ENCODE assay signal across 10 cellular contexts in the genomic region with DNA sequence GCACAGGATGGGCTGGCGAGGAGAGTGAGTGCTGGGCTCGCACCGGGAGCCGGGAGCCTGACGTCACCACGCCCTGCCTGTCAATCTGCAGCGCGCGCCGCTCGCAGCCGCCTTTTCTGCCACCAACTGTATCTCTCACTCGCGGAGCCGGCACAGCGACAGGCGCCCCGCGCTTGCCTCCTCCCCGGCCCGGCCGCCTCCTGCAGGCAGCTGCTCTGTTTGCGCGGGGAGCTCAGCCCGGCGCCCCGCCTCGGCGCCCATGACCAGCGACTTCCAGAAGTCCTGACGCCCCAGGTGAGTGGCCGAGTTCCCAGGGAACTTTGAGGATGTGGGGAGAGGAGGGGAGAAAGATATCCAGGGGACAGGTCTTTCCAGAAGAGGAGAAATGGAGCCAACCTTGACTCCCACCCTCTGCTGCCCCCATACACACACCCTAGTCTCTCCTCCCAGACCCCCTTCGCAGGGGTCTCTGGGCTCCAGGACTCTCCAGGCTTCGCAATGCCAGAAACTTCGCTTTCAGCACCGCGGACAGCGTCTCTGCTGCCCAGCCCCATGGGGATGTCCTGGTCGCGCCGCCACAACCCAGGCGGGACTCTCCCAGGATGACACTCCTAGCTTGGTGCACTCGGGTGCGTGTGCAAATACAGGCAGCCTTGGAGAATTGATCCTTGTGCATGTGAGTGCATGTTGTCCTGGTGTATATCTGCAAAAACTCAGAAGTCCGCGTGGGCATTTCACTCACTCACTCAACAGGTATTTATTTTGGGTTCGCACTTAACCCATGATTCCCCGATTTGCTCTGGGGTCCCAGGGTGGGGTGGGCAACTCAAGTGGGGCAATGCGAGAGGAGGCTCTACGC. TPM values are rescaled to one million over a fixed set of nuclear protein-coding genes. Genes with fewer than 3 reads are reported as not detected.
DNase-seq lines count a peak whose midpoint lies in the region; ATAC-seq and TF ChIP-seq lines count a peak whose summit lies in the region.
"Had no signal": no experiment of that assay in that cellular context is flagged by ENCODE, and none has a peak within 500 bp of the region (broad histone marks: within the 10 kb centered on the region; RNA-seq: fewer than 3 reads in every experiment).

A gene with protein sequence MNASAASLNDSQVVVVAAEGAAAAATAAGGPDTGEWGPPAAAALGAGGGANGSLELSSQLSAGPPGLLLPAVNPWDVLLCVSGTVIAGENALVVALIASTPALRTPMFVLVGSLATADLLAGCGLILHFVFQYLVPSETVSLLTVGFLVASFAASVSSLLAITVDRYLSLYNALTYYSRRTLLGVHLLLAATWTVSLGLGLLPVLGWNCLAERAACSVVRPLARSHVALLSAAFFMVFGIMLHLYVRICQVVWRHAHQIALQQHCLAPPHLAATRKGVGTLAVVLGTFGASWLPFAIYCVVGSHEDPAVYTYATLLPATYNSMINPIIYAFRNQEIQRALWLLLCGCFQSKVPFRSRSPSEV (plus strand): TSS at position 138 of the 859 bp plus-strand sequence. CDS start 802 bp downstream, outside the sequence.

- WGBS in lung, 2 donors: 5 to 6% methylated on average over 50 of the region's 50 CpGs

- no peaks in the 10 kb centered on the region for H3K9me3 Mint-ChIP-seq in stimulated activated effector memory CD8-positive, alpha-beta T cell treated with anti-CD3 and anti-CD28 coated beads, Interleukin-12 subunit alpha, Interleukin-12 subunit beta, amount 100 ng/mL, for 72 hours

- intact Hi-C loops in dorsolateral prefrontal cortex (cut with DNase I): no loop called here

- peaks cover 0 to 16% of the 10 kb centered on the region in 2 donors for H3K9me3 ChIP-seq in lung (ENCODE audit: control insufficient read depth in 2 of 2, insufficient read depth in 1 of 2, low read length in 1 of 2)

- peaks cover 0 to 2% of the 10 kb centered on the region in 2 donors for H3K4me1 ChIP-seq in lung (ENCODE audit: control insufficient read depth in 2 of 2, insufficient read depth in 2 of 2, low read length in 2 of 2)

- H3K4me3 ChIP-seq in dorsolateral prefrontal cortex (peak within 1 kb of the TSS in 57 of 59 donors; percentile 19 to 63 (median 45)), lung (no peak within 1 kb of the TSS)
- H3K4me3 ChIP-seq: skin epidermis had no signal

- no peaks in the 10 kb centered on the region for H3K4me1 Mint-ChIP-seq in stimulated activated effector memory CD8-positive, alpha-beta T cell treated with anti-CD3 and anti-CD28 coated beads, Interleukin-12 subunit alpha, Interleukin-12 subunit beta, amount 100 ng/mL, for 72 hours

- no peaks in the 10 kb centered on the region for H3K36me3 ChIP-seq in lung (ENCODE audit: control insufficient read depth in 2 of 2, insufficient read depth in 2 of 2, low read length in 2 of 2)

- peak; percentile 53 for ATAC-seq in GM18868 (IDR thresholded peaks at IDR 0.05; ENCODE audit: unreplicated experiment)
- peak; percentile 53 for ATAC-seq in lung (ENCODE audit: insufficient read depth, low FRiP score)
- peak; percentile 63 for ATAC-seq in stimulated activated effector memory CD8-positive, alpha-beta T cell treated with anti-CD3 and anti-CD28 coated beads, Interleukin-12 subunit alpha, Interleukin-12 subunit beta, amount 100 ng/mL, for 72 hours
- ATAC-seq in HG02759 (IDR thresholded peaks at IDR 0.05; ENCODE audit: unreplicated experiment): no peak
- ATAC-seq in GM18858 (IDR thresholded peaks at IDR 0.05; ENCODE audit: unreplicated experiment): no peak

- peaks cover 0 to 54% (median 24%) of the 10 kb centered on the region in 45 donors for H3K27me3 ChIP-seq in dorsolateral prefrontal cortex
- peaks cover 16% of the 10 kb centered on the region for H3K27me3 ChIP-seq in lung (ENCODE audit: control insufficient read depth, insufficient read depth)

- no peaks in the 10 kb centered on the region for H3K36me3 Mint-ChIP-seq in stimulated activated effector memory CD8-positive, alpha-beta T cell treated with anti-CD3 and anti-CD28 coated beads, Interleukin-12 subunit alpha, Interleukin-12 subunit beta, amount 100 ng/mL, for 72 hours

- no peak within 1 kb of the TSS for H3K4me3 Mint-ChIP-seq in stimulated activated effector memory CD8-positive, alpha-beta T cell treated with anti-CD3 and anti-CD28 coated beads, Interleukin-12 subunit alpha, Interleukin-12 subunit beta, amount 100 ng/mL, for 72 hours

- H3K27ac ChIP-seq in dorsolateral prefrontal cortex (no peak within 1 kb of the TSS), lung (ENCODE audit: low read depth in 1 of 2, low read length in 1 of 2) (no peak within 1 kb of the TSS)
- H3K27ac ChIP-seq: KMS-11, skin epidermis had no signal

- DNase-seq in NCI-H1436 treated with DMSO at 0.1 percent for 48 hours (lab: John Stamatoyannopoulos, UW) (peak; percentile 49), UCSD-AML1 (lab: John Stamatoyannopoulos, UW; ENCODE audit: unreplicated experiment) (peak; percentile 68), dorsolateral prefrontal cortex (peak in 8 of 10 donors; percentile 25 to 76 (median 60)), lung (ENCODE audit: low spot score) (peak; percentile 40)
- peak; percentile 29 to 66 for DNase-seq in stimulated activated effector memory CD8-positive, alpha-beta T cell treated with anti-CD3 and anti-CD28 coated beads, Interleukin-12 subunit alpha, Interleukin-12 subunit beta, amount 100 ng/mL, for 72 hours (ENCODE audit: low spot score in 2 of 2)

- no peak within 1 kb of the TSS for H3K27ac Mint-ChIP-seq in stimulated activated effector memory CD8-positive, alpha-beta T cell treated with anti-CD3 and anti-CD28 coated beads, Interleukin-12 subunit alpha, Interleukin-12 subunit beta, amount 100 ng/mL, for 72 hours

- TF ChIP-seq CTCF in dorsolateral prefrontal cortex (IDR thresholded peaks at IDR 0.05 in 54 of 56, conservative IDR thresholded peaks at IDR 0.05 in 2 of 56; ENCODE audit: low read depth in 1 of 56, partially characterized antibody in 56 of 56) (no peak), lung (IDR thresholded peaks at IDR 0.05; ENCODE audit: control extremely low read depth, extremely low read depth) (no peak)

RNA-seq across cellular contexts. Expression of the gene that starts here (rescaled TPM):
- total RNA-seq in dorsolateral prefrontal cortex (1 to 10 TPM in 113 of 120 experiments, under 1 TPM in 6, not detected in 1; 0.30 to 9.9 (median 2.8) TPM), lung (not detected)
- polyA plus RNA-seq in lung: not detected

Comparison
In these comparisons a context has a peak if more than half of its experiments do, and no peak if none do; other contexts are left out.
1. Peak in DNase-seq and ATAC-seq in lung; RNA of the gene not detected or under 1 TPM.
2. ATAC-seq: peak in GM18868 (single experiment) and stimulated activated effector memory CD8-positive, alpha-beta T cell treated with anti-CD3 and anti-CD28 coated beads, Interleukin-12 subunit alpha, Interleukin-12 subunit beta, amount 100 ng/mL, for 72 hours (single experiment); none in HG02759 (single experiment) and GM18858 (single experiment).
3. Peak in every context shown above with its lines, with median percentiles within 50 percentile points of each other: DNase-seq.